Comparison of ENCODE assay signal across 41 cellular contexts in the genomic region with DNA sequence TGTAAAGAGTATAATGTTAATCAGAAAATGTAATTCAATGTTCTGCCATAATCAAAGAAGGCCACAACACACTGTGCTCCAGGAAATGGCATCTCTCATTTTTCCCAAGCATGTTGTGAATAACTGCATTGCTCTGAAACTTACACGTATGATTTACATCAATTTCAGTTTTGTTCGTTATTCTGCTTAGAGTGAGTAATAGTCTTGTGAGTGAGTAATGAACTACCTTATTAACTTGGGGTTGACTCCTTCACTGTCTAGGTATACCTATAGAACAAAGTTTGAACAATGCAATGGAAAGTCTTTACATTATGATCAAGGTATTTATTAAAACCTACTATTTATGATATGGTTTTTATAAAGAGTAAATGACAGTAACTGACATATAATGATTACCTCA. TPM values are rescaled to one million over a fixed set of nuclear protein-coding genes. Genes with fewer than 3 reads are reported as not detected.
"Had no signal": no experiment of that assay in that cellular context is flagged by ENCODE, and none has a peak within 500 bp of the region (broad histone marks: within the 10 kb centered on the region; RNA-seq: fewer than 3 reads in every experiment).

No MANE protein-coding gene starts in this region.

- H3K27me3 Mint-ChIP-seq: activated B cell treated with CpG ODN at 0.5 μM for 24 hours; activated naive CD4-positive, alpha-beta T cell treated with anti-CD3 and anti-CD28 coated beads, Interleukin-2, amount 50 U/mL, for 24 hours; activated naive CD8-positive, alpha-beta T cell treated with anti-CD3 and anti-CD28 coated beads, Interleukin-2, amount 50 U/mL, for 24 hours; brain; central memory CD8-positive, alpha-beta T cell had no signal

- H3K27me3 ChIP-seq: ascending aorta, cardiac muscle cell had no signal

- H3K36me3 ChIP-seq: ascending aorta, cardiac muscle cell had no signal

- H3K27ac Mint-ChIP-seq: activated B cell treated with CpG ODN at 0.5 μM for 24 hours; activated CD4-positive, alpha-beta memory T cell treated with anti-CD3 and anti-CD28 coated beads for 36 hours; activated CD4-positive, alpha-beta T cell treated with anti-CD3 and anti-CD28 coated beads, Interleukin-2, amount 10 ng/mL, durations not matched to agents 24 days and 14 days; activated CD8-positive, alpha-beta T cell treated with anti-CD3 and anti-CD28 coated beads for 36 hours; activated naive CD4-positive, alpha-beta T cell treated with anti-CD3 and anti-CD28 coated beads, Interleukin-2, amount 10 ng/mL, durations not matched to agents 7 days and 5 days; activated naive CD4-positive, alpha-beta T cell treated with anti-CD3 and anti-CD28 coated beads, Interleukin-2, amount 50 U/mL, for 24 hours; activated naive CD8-positive, alpha-beta T cell; activated naive CD8-positive, alpha-beta T cell treated with anti-CD3 and anti-CD28 coated beads, Interleukin-2, amount 10 ng/mL, durations not matched to agents 7 days and 5 days; activated naive CD8-positive, alpha-beta T cell treated with anti-CD3 and anti-CD28 coated beads, Interleukin-2, amount 50 U/mL, for 24 hours; activated T-cell treated with anti-CD3 and anti-CD28 coated beads, Interleukin-2, amount 50 U/mL, for 72 hours; activated T-helper 1 cell treated with anti-CD3 and anti-CD28 coated beads, Interleukin-12 subunit alpha, Interleukin-12 subunit beta, Interleukin-2, Interleukin-4 antibody, amounts not matched to agents 30 ng/mL and 10 ng/mL and 1 ng/mL, durations not matched to agents 14 hours and 24 hours and 36 hours; activated T-helper 2 cell treated with anti-CD3 and anti-CD28 coated beads, Interferon-gamma antibody, Interleukin-2, Interleukin-4, amounts not matched to agents 10 μg/mL and 5 μg/mL and 100 μg/mL, durations not matched to agents 14 hours and 24 hours and 36 hours; brain; T-helper 1 cell treated with Interleukin-12 subunit alpha and Interleukin-12 subunit beta and Interleukin-4 antibody, amounts not matched to agents 30 μg/mL and 1 μg/mL, for 36 hours; T-helper 2 cell treated with Interferon-gamma antibody and Interleukin-4, amounts not matched to agents 5 μg/mL and 100 μg/mL, for 36 hours had no signal

- H3K36me3 Mint-ChIP-seq: activated CD4-positive, alpha-beta memory T cell treated with anti-CD3 and anti-CD28 coated beads for 36 hours; activated naive CD4-positive, alpha-beta T cell treated with anti-CD3 and anti-CD28 coated beads, Interleukin-2, amount 10 ng/mL, durations not matched to agents 7 days and 5 days; activated naive CD4-positive, alpha-beta T cell treated with anti-CD3 and anti-CD28 coated beads, Interleukin-2, amount 50 U/mL, for 24 hours; activated naive CD8-positive, alpha-beta T cell; activated naive CD8-positive, alpha-beta T cell treated with anti-CD3 and anti-CD28 coated beads, Interleukin-2, amount 10 ng/mL, durations not matched to agents 7 days and 5 days; brain had no signal

- H3K4me1 ChIP-seq: ascending aorta had no signal

- H3K9me3 Mint-ChIP-seq: activated B cell treated with CpG ODN at 0.5 μM for 24 hours; activated CD4-positive, alpha-beta memory T cell treated with anti-CD3 and anti-CD28 coated beads for 36 hours; activated CD4-positive, alpha-beta T cell treated with anti-CD3 and anti-CD28 coated beads, Interleukin-2, amount 10 ng/mL, durations not matched to agents 24 days and 14 days; activated CD8-positive, alpha-beta T cell treated with anti-CD3 and anti-CD28 coated beads for 36 hours; activated naive CD4-positive, alpha-beta T cell treated with anti-CD3 and anti-CD28 coated beads, Interleukin-2, amount 10 ng/mL, durations not matched to agents 7 days and 5 days; activated naive CD4-positive, alpha-beta T cell treated with anti-CD3 and anti-CD28 coated beads, Interleukin-2, amount 50 U/mL, for 24 hours; activated naive CD8-positive, alpha-beta T cell treated with anti-CD3 and anti-CD28 coated beads, Interleukin-2, amount 10 ng/mL, durations not matched to agents 7 days and 5 days; activated naive CD8-positive, alpha-beta T cell treated with anti-CD3 and anti-CD28 coated beads, Interleukin-2, amount 50 U/mL, for 24 hours; activated T-cell treated with anti-CD3 and anti-CD28 coated beads, Interleukin-2, amount 50 U/mL, for 4 hours; activated T-cell treated with anti-CD3 and anti-CD28 coated beads, Interleukin-2, amount 50 U/mL, for 72 hours; activated T-helper 1 cell treated with anti-CD3 and anti-CD28 coated beads, Interleukin-12 subunit alpha, Interleukin-12 subunit beta, Interleukin-2, Interleukin-4 antibody, amounts not matched to agents 30 ng/mL and 10 ng/mL and 1 ng/mL, durations not matched to agents 14 hours and 24 hours and 36 hours; activated T-helper 2 cell treated with anti-CD3 and anti-CD28 coated beads, Interferon-gamma antibody, Interleukin-2, Interleukin-4, amounts not matched to agents 10 μg/mL and 5 μg/mL and 100 μg/mL, durations not matched to agents 14 hours and 24 hours and 36 hours; brain; central memory CD8-positive, alpha-beta T cell; T-helper 1 cell treated with Interleukin-12 subunit alpha and Interleukin-12 subunit beta and Interleukin-4 antibody, amounts not matched to agents 30 μg/mL and 1 μg/mL, for 36 hours; T-helper 2 cell treated with Interferon-gamma antibody and Interleukin-4, amounts not matched to agents 5 μg/mL and 100 μg/mL, for 36 hours had no signal

- H3K4me3 ChIP-seq: ascending aorta, cardiac muscle cell had no signal

- H3K4me1 Mint-ChIP-seq: activated B cell treated with CpG ODN at 0.5 μM for 24 hours; activated CD4-positive, alpha-beta T cell treated with anti-CD3 and anti-CD28 coated beads, Interleukin-2, amount 10 ng/mL, durations not matched to agents 24 days and 14 days; activated naive CD4-positive, alpha-beta T cell treated with anti-CD3 and anti-CD28 coated beads, Interleukin-2, amount 10 ng/mL, durations not matched to agents 7 days and 5 days; activated naive CD4-positive, alpha-beta T cell treated with anti-CD3 and anti-CD28 coated beads, Interleukin-2, amount 50 U/mL, for 24 hours; activated naive CD8-positive, alpha-beta T cell treated with anti-CD3 and anti-CD28 coated beads, Interleukin-2, amount 10 ng/mL, durations not matched to agents 7 days and 5 days; activated naive CD8-positive, alpha-beta T cell treated with anti-CD3 and anti-CD28 coated beads, Interleukin-2, amount 50 U/mL, for 24 hours; brain; central memory CD8-positive, alpha-beta T cell had no signal

- H3K27ac ChIP-seq: ascending aorta, cardiac muscle cell, VCaP had no signal

- ATAC-seq: activated CD8-positive, alpha-beta T cell treated with anti-CD3 and anti-CD28 coated beads for 36 hours; activated naive CD8-positive, alpha-beta T cell treated with anti-CD3 and anti-CD28 coated beads, Interleukin-2, amount 50 U/mL, for 24 hours; activated T-cell treated with anti-CD3 and anti-CD28 coated beads, Interleukin-2, amount 50 U/mL, for 4 hours had no signal

- H3K9me3 ChIP-seq: ascending aorta had no signal

- DNase-seq: activated B cell treated with CpG ODN at 0.5 μM for 24 hours; activated CD4-positive, alpha-beta memory T cell treated with anti-CD3 and anti-CD28 coated beads for 36 hours; activated CD4-positive, alpha-beta T cell treated with anti-CD3 and anti-CD28 coated beads, Interleukin-2, amount 10 ng/mL, durations not matched to agents 24 days and 14 days; activated CD4-positive, alpha-beta T cell treated with anti-CD3 and anti-CD28 coated beads, Interleukin-2, amount 50 U/mL, for 1 hour; activated CD4-positive, alpha-beta T cell treated with anti-CD3 and anti-CD28 coated beads, Interleukin-2, amount 50 U/mL, for 4 hours; activated CD4-positive, CD25-positive, alpha-beta regulatory T cell treated with anti-CD3 and anti-CD28 coated beads, Interleukin-2, amount 50 U/mL, for 72 hours; activated CD8-positive, alpha-beta memory T cell treated with anti-CD3 and anti-CD28 coated beads, Interleukin-2, amount 50 U/mL, for 4 hours; activated CD8-positive, alpha-beta T cell treated with anti-CD3 and anti-CD28 coated beads for 36 hours; activated effector memory CD4-positive, alpha-beta T cell treated with Interleukin-2 at 50 U/mL for 16 hours; activated gamma-delta T cell; activated naive CD4-positive, alpha-beta T cell treated with anti-CD3 and anti-CD28 coated beads, Interleukin-2, amount 10 ng/mL, durations not matched to agents 7 days and 5 days; activated naive CD4-positive, alpha-beta T cell treated with Interleukin-2 at 50 U/mL for 16 hours; activated naive CD8-positive, alpha-beta T cell treated with anti-CD3 and anti-CD28 coated beads, Interleukin-2, amount 10 ng/mL, durations not matched to agents 7 days and 5 days; activated naive CD8-positive, alpha-beta T cell treated with anti-CD3 and anti-CD28 coated beads, Interleukin-2, amount 50 U/mL, for 24 hours; activated T-cell treated with anti-CD3 and anti-CD28 coated beads for 4 hours; activated T-cell treated with anti-CD3 and anti-CD28 coated beads, Interleukin-2, amount 50 U/mL, for 1 hour; activated T-cell treated with anti-CD3 and anti-CD28 coated beads, Interleukin-2, amount 50 U/mL, for 4 hours; activated T-cell treated with anti-CD3 and anti-CD28 coated beads, Interleukin-2, amount 50 U/mL, for 72 hours; amygdala; anterior cingulate cortex; caudate nucleus; cerebellar nuclear complex; SW 1271; T-helper 1 cell; T-helper 2 cell; T-helper 9 cell had no signal

- H3K4me3 Mint-ChIP-seq: activated B cell treated with CpG ODN at 0.5 μM for 24 hours; activated CD4-positive, alpha-beta memory T cell treated with anti-CD3 and anti-CD28 coated beads for 36 hours; activated CD4-positive, alpha-beta T cell treated with anti-CD3 and anti-CD28 coated beads, Interleukin-2, amount 10 ng/mL, durations not matched to agents 24 days and 14 days; activated CD8-positive, alpha-beta T cell treated with anti-CD3 and anti-CD28 coated beads for 36 hours; activated naive CD4-positive, alpha-beta T cell treated with anti-CD3 and anti-CD28 coated beads, Interleukin-2, amount 10 ng/mL, durations not matched to agents 7 days and 5 days; activated naive CD4-positive, alpha-beta T cell treated with anti-CD3 and anti-CD28 coated beads, Interleukin-2, amount 50 U/mL, for 24 hours; activated naive CD8-positive, alpha-beta T cell; activated naive CD8-positive, alpha-beta T cell treated with anti-CD3 and anti-CD28 coated beads, Interleukin-2, amount 10 ng/mL, durations not matched to agents 7 days and 5 days; activated naive CD8-positive, alpha-beta T cell treated with anti-CD3 and anti-CD28 coated beads, Interleukin-2, amount 50 U/mL, for 24 hours; activated T-cell treated with anti-CD3 and anti-CD28 coated beads, Interleukin-2, amount 50 U/mL, for 4 hours; activated T-cell treated with anti-CD3 and anti-CD28 coated beads, Interleukin-2, amount 50 U/mL, for 72 hours; activated T-helper 1 cell treated with anti-CD3 and anti-CD28 coated beads, Interleukin-12 subunit alpha, Interleukin-12 subunit beta, Interleukin-2, Interleukin-4 antibody, amounts not matched to agents 30 ng/mL and 10 ng/mL and 1 ng/mL, durations not matched to agents 14 hours and 24 hours and 36 hours; brain; central memory CD8-positive, alpha-beta T cell; T-helper 1 cell treated with Interleukin-12 subunit alpha and Interleukin-12 subunit beta and Interleukin-4 antibody, amounts not matched to agents 30 μg/mL and 1 μg/mL, for 36 hours; T-helper 2 cell treated with Interferon-gamma antibody and Interleukin-4, amounts not matched to agents 5 μg/mL and 100 μg/mL, for 36 hours had no signal

- FAIRE-seq: TTC549 had no signal

RNA-seq across cellular contexts. Expression of a gene that starts 17.8 kb away (rescaled TPM):
- total RNA-seq: activated B cell treated with CpG ODN at 0.5 μM for 24 hours; activated CD4-positive, alpha-beta memory T cell treated with anti-CD3 and anti-CD28 coated beads for 36 hours; activated CD4-positive, alpha-beta T cell treated with anti-CD3 and anti-CD28 coated beads, Interleukin-2, amount 10 ng/mL, durations not matched to agents 24 days and 14 days; activated CD8-positive, alpha-beta memory T cell treated with anti-CD3 and anti-CD28 coated beads for 36 hours; activated CD8-positive, alpha-beta T cell treated with anti-CD3 and anti-CD28 coated beads for 36 hours; activated naive CD8-positive, alpha-beta T cell treated with anti-CD3 and anti-CD28 coated beads, Interleukin-2, amount 10 ng/mL, durations not matched to agents 7 days and 5 days; activated T-cell treated with anti-CD3 and anti-CD28 coated beads, Interleukin-2, amount 50 U/mL, for 4 hours; activated T-cell treated with anti-CD3 and anti-CD28 coated beads, Interleukin-2, amount 50 U/mL, for 72 hours; activated T-helper 1 cell treated with anti-CD3 and anti-CD28 coated beads, Interleukin-12 subunit alpha, Interleukin-12 subunit beta, Interleukin-2, Interleukin-4 antibody, amounts not matched to agents 30 ng/mL and 10 ng/mL and 1 ng/mL, durations not matched to agents 14 hours and 24 hours and 36 hours; activated T-helper 2 cell treated with anti-CD3 and anti-CD28 coated beads, Interferon-gamma antibody, Interleukin-2, Interleukin-4, amounts not matched to agents 10 μg/mL and 5 μg/mL and 100 μg/mL, durations not matched to agents 14 hours and 24 hours and 36 hours; ascending aorta; cardiac muscle cell had no signal
- polyA plus RNA-seq: cardiac muscle cell had no signal

RNA-seq across cellular contexts. Expression of a gene that starts 51.2 kb away (rescaled TPM):
- total RNA-seq: activated B cell treated with CpG ODN at 0.5 μM for 24 hours; activated CD4-positive, alpha-beta memory T cell treated with anti-CD3 and anti-CD28 coated beads for 36 hours; activated CD4-positive, alpha-beta T cell treated with anti-CD3 and anti-CD28 coated beads, Interleukin-2, amount 10 ng/mL, durations not matched to agents 24 days and 14 days; activated CD8-positive, alpha-beta memory T cell treated with anti-CD3 and anti-CD28 coated beads for 36 hours; activated CD8-positive, alpha-beta T cell treated with anti-CD3 and anti-CD28 coated beads for 36 hours; activated naive CD8-positive, alpha-beta T cell treated with anti-CD3 and anti-CD28 coated beads, Interleukin-2, amount 10 ng/mL, durations not matched to agents 7 days and 5 days; activated T-cell treated with anti-CD3 and anti-CD28 coated beads, Interleukin-2, amount 50 U/mL, for 4 hours; activated T-cell treated with anti-CD3 and anti-CD28 coated beads, Interleukin-2, amount 50 U/mL, for 72 hours; activated T-helper 1 cell treated with anti-CD3 and anti-CD28 coated beads, Interleukin-12 subunit alpha, Interleukin-12 subunit beta, Interleukin-2, Interleukin-4 antibody, amounts not matched to agents 30 ng/mL and 10 ng/mL and 1 ng/mL, durations not matched to agents 14 hours and 24 hours and 36 hours; activated T-helper 2 cell treated with anti-CD3 and anti-CD28 coated beads, Interferon-gamma antibody, Interleukin-2, Interleukin-4, amounts not matched to agents 10 μg/mL and 5 μg/mL and 100 μg/mL, durations not matched to agents 14 hours and 24 hours and 36 hours; ascending aorta; cardiac muscle cell; chondrocyte had no signal
- polyA plus RNA-seq: adipose tissue, cardiac muscle cell had no signal
